Comparison of ENCODE assay signal across 8 cellular contexts in the genomic region with DNA sequence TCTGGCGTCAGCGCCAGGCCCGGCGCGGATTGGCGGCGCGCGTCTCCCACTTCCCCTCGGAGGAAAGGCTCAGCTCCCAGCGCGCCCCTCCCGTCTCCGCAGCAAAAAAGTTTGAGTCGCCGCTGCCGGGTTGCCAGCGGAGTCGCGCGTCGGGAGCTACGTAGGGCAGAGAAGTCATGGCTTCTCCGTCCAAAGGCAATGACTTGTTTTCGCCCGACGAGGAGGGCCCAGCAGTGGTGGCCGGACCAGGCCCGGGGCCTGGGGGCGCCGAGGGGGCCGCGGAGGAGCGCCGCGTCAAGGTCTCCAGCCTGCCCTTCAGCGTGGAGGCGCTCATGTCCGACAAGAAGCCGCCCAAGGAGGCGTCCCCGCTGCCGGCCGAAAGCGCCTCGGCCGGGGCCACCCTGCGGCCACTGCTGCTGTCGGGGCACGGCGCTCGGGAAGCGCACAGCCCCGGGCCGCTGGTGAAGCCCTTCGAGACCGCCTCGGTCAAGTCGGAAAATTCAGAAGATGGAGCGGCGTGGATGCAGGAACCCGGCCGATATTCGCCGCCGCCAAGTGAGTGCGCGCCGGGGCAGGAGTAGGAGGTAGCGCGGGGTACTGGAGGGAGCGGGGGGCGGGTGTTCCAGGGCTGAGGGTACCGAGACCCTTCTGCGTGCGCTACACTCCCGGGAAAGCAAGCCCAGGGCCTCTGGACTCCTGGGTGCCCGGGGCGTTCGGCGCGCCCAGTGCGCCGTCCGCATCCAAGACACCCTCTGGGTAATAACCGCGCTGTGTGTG. TPM values are rescaled to one million over a fixed set of nuclear protein-coding genes. Genes with fewer than 3 reads are reported as not detected.
DNase-seq lines count a peak whose midpoint lies in the region; ATAC-seq and TF ChIP-seq lines count a peak whose summit lies in the region.

A gene (plus strand): TSS at position 99 of the 777 bp plus-strand sequence. CDS start 78 bp downstream, at position 177.

- H3K9me3 Mint-ChIP-seq in activated CD8-positive, alpha-beta memory T cell treated with anti-CD3 and anti-CD28 coated beads, Interleukin-2, amount 10 ng/mL, durations not matched to agents 7 days and 5 days (ENCODE audit: low read depth), result peaks cover 2% of the 10 kb centered on the region
- no peaks in the 10 kb centered on the region for H3K9me3 Mint-ChIP-seq in WTC11

- H3K9me3 ChIP-seq in mesodermal cell (ENCODE audit: control insufficient read depth, low read length), result no peaks in the 10 kb centered on the region

- H3K4me3 Mint-ChIP-seq in activated CD8-positive, alpha-beta memory T cell treated with anti-CD3 and anti-CD28 coated beads, Interleukin-2, amount 10 ng/mL, durations not matched to agents 7 days and 5 days, result peak within 1 kb of the TSS; percentile 47
- H3K4me3 Mint-ChIP-seq in WTC11, result peak within 1 kb of the TSS; percentile 85

- peaks cover 87% of the 10 kb centered on the region for H3K27me3 Mint-ChIP-seq in activated CD8-positive, alpha-beta memory T cell treated with anti-CD3 and anti-CD28 coated beads, Interleukin-2, amount 10 ng/mL, durations not matched to agents 7 days and 5 days
- peaks cover 99% of the 10 kb centered on the region for H3K27me3 Mint-ChIP-seq in WTC11 (ENCODE audit: low read depth)

- CTCF ChIA-PET in activated CD8-positive, alpha-beta memory T cell treated with anti-CD3 and anti-CD28 coated beads, Interleukin-2, amount 10 ng/mL, durations not matched to agents 7 days and 5 days (lab: Charles Lee), result no interaction called here
- CTCF ChIA-PET in WTC11 (lab: Charles Lee), result interaction anchor here (0.7 to 1.3 kb wide), 9 partner anchors 10 to 1393 kb away, joined by 3 to 11 read pairs (median 6); no protein-coding TSS in a partner anchor

- H3K4me3 ChIP-seq in epithelial cell of proximal tubule (ENCODE audit: low read depth, low read length), result peak within 1 kb of the TSS; percentile 48
- peak within 1 kb of the TSS; percentile 95 for H3K4me3 ChIP-seq in mesodermal cell (ENCODE audit: extremely low read depth, insufficient read depth, low read length, poor library complexity, severe bottlenecking)

- H3K36me3 ChIP-seq in mesodermal cell (ENCODE audit: control insufficient read depth, insufficient read depth, low read length), result peaks cover 49% of the 10 kb centered on the region

- H3K4me1 Mint-ChIP-seq in activated CD8-positive, alpha-beta memory T cell treated with anti-CD3 and anti-CD28 coated beads, Interleukin-2, amount 10 ng/mL, durations not matched to agents 7 days and 5 days, result peaks cover 2% of the 10 kb centered on the region
- H3K4me1 Mint-ChIP-seq in WTC11, result peaks cover 72% of the 10 kb centered on the region

- peaks cover 5% of the 10 kb centered on the region for H3K36me3 Mint-ChIP-seq in activated CD8-positive, alpha-beta memory T cell treated with anti-CD3 and anti-CD28 coated beads, Interleukin-2, amount 10 ng/mL, durations not matched to agents 7 days and 5 days
- no peaks in the 10 kb centered on the region for H3K36me3 Mint-ChIP-seq in WTC11

- POLR2A ChIA-PET in WTC11 (lab: Charles Lee), result interaction anchor here (0.6 to 0.7 kb wide), 5 partner anchors 68 to 411 kb away, joined by 3 to 9 read pairs (median 6); no protein-coding TSS in a partner anchor

- 0 to 1% methylated on average over 73 to 77 of the region's 87 CpGs for WGBS in mesodermal cell (ENCODE audit: insufficient coverage in 2 of 2), 2 experiments

- H3K27ac Mint-ChIP-seq in activated CD8-positive, alpha-beta memory T cell treated with anti-CD3 and anti-CD28 coated beads, Interleukin-2, amount 10 ng/mL, durations not matched to agents 7 days and 5 days, result peak within 1 kb of the TSS; percentile 64
- H3K27ac Mint-ChIP-seq in WTC11, result no peak within 1 kb of the TSS

- ATAC-seq in activated CD8-positive, alpha-beta memory T cell treated with anti-CD3 and anti-CD28 coated beads, Interleukin-2, amount 10 ng/mL, durations not matched to agents 7 days and 5 days, result no peak
- ATAC-seq in WTC11, result peak; percentile 75
- no peak for ATAC-seq in activated CD4-positive, CD25-positive, alpha-beta regulatory T cell treated with anti-CD3 and anti-CD28 coated beads, Interleukin-2, amount 50 U/mL, for 24 hours

- peak within 1 kb of the TSS; percentile 87 for H3K27ac ChIP-seq in mesodermal cell (ENCODE audit: low read depth, low read length, severe bottlenecking)

- no peak for TF ChIP-seq CTCF in WTC11 (IDR thresholded peaks at IDR 0.05)
- no peak for TF ChIP-seq CTCF in epithelial cell of proximal tubule (conservative IDR thresholded peaks at IDR 0.05; ENCODE audit: low read depth, low read length)

- no peak for DNase-seq in activated CD8-positive, alpha-beta memory T cell treated with anti-CD3 and anti-CD28 coated beads, Interleukin-2, amount 10 ng/mL, durations not matched to agents 7 days and 5 days
- DNase-seq in activated CD8-positive, alpha-beta memory T cell treated with anti-CD3 and anti-CD28 coated beads for 24 hours, result no peak
- peak; percentile 91 for DNase-seq in WTC11 (ENCODE audit: low spot score)
- no peak for DNase-seq in epithelial cell of proximal tubule (ENCODE audit: low read depth)
- DNase-seq in stimulated activated CD8-positive, alpha-beta memory T cell treated with anti-CD3 and anti-CD28 coated beads, Interleukin-4, amount 100 ng/mL, for 48 hours, result peak; percentile 49
- DNase-seq in stimulated activated naive CD4-positive, alpha-beta T cell (lab: John Stamatoyannopoulos, UW), result no peak

- peaks cover 32% of the 10 kb centered on the region for H3K4me1 ChIP-seq in mesodermal cell (ENCODE audit: control insufficient read depth, insufficient read depth, low read length, poor library complexity, severe bottlenecking)

TF ChIP-seq in WTC11, 78 proteins besides CTCF, POLR2A, EP300 and RAD21:
- TF ChIP-seq, protein P1, sequence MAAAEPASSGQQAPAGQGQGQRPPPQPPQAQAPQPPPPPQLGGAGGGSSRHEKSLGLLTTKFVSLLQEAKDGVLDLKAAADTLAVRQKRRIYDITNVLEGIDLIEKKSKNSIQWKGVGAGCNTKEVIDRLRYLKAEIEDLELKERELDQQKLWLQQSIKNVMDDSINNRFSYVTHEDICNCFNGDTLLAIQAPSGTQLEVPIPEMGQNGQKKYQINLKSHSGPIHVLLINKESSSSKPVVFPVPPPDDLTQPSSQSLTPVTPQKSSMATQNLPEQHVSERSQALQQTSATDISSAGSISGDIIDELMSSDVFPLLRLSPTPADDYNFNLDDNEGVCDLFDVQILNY (CRISPR knock-in tag; IDR thresholded peaks at IDR 0.05), result 0 out of 2 replicates have a peak, but pooled peaks have one; percentile 37
- peak; percentile 60 for TF ChIP-seq NFYB (CRISPR knock-in tag; conservative IDR thresholded peaks at IDR 0.05; ENCODE audit: low read depth)
- TF ChIP-seq, protein P2, sequence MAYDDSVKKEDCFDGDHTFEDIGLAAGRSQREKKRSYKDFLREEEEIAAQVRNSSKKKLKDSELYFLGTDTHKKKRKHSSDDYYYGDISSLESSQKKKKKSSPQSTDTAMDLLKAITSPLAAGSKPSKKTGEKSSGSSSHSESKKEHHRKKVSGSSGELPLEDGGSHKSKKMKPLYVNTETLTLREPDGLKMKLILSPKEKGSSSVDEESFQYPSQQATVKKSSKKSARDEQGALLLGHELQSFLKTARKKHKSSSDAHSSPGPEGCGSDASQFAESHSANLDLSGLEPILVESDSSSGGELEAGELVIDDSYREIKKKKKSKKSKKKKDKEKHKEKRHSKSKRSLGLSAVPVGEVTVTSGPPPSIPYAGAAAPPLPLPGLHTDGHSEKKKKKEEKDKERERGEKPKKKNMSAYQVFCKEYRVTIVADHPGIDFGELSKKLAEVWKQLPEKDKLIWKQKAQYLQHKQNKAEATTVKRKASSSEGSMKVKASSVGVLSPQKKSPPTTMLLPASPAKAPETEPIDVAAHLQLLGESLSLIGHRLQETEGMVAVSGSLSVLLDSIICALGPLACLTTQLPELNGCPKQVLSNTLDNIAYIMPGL (CRISPR knock-in tag; IDR thresholded peaks at IDR 0.05), result peak; percentile 69
- TF ChIP-seq, protein P3, sequence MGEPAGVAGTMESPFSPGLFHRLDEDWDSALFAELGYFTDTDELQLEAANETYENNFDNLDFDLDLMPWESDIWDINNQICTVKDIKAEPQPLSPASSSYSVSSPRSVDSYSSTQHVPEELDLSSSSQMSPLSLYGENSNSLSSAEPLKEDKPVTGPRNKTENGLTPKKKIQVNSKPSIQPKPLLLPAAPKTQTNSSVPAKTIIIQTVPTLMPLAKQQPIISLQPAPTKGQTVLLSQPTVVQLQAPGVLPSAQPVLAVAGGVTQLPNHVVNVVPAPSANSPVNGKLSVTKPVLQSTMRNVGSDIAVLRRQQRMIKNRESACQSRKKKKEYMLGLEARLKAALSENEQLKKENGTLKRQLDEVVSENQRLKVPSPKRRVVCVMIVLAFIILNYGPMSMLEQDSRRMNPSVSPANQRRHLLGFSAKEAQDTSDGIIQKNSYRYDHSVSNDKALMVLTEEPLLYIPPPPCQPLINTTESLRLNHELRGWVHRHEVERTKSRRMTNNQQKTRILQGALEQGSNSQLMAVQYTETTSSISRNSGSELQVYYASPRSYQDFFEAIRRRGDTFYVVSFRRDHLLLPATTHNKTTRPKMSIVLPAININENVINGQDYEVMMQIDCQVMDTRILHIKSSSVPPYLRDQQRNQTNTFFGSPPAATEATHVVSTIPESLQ (CRISPR knock-in tag; IDR thresholded peaks at IDR 0.05), result no peak

RNA-seq across cellular contexts. Expression of the gene that starts here (rescaled TPM):
- total RNA-seq in activated CD8-positive, alpha-beta memory T cell treated with anti-CD3 and anti-CD28 coated beads, Interleukin-2, amount 10 ng/mL, durations not matched to agents 7 days and 5 days, result not detected
- total RNA-seq in WTC11 (2021), result 0.73 to 0.94 TPM (median 0.83 TPM) in 3 replicates
- 1.1 and 3.7 TPM in 2 replicates for total RNA-seq in epithelial cell of proximal tubule
- polyA plus RNA-seq in mesodermal cell (2013, experiment 1 of 2), result 195 TPM
- polyA plus RNA-seq in mesodermal cell (2013, experiment 2 of 2), result 141 TPM

Comparison
In these comparisons a context has a peak if more than half of its experiments do, and no peak if none do; other contexts are left out.
1. Peak in DNase-seq and ATAC-seq in WTC11; RNA of the gene not detected or under 1 TPM.